8 cellular contexts compared by ENCODE assay signal in genomic region chr19:6218497-6219146, GRCh38.
DNase-seq lines count a peak whose midpoint lies in the region; ATAC-seq, FAIRE-seq and TF ChIP-seq lines count a peak whose summit lies in the region.

No MANE protein-coding gene starts in this region.

- FAIRE-seq in HTR-8/SVneo (lab: Jason Lieb, UNC) = peak; percentile 95

- DNase-seq in DMS53 treated with DMSO at 0.1 percent for 48 hours (lab: John Stamatoyannopoulos, UW; ENCODE audit: unreplicated experiment) = peak; percentile 48
- peak; percentile 93 for DNase-seq in HTR-8/SVneo (ENCODE audit: insufficient read length, low spot score)
- DNase-seq in SHP77 (lab: John Stamatoyannopoulos, UW) = peak; percentile 73 to 81
- DNase-seq in activated T-helper 9 cell treated with anti-CD3 and anti-CD28 coated beads, Interleukin-2, amount 50 U/mL, for 16 hours (ENCODE audit: low read depth) = peak; percentile 70
- peak in 1 of 2 donors; percentile 50 for DNase-seq in foreskin keratinocyte
- DNase-seq in omental fat pad (ENCODE audit: low spot score) = peak; percentile 97
- peak; percentile 86 for DNase-seq in thoracic aorta (ENCODE audit: low spot score)

- no peak overlapping the region for H3K4me3 ChIP-seq in thoracic aorta

- H3K27ac ChIP-seq in foreskin keratinocyte = no peak overlapping the region
- no peak overlapping the region for H3K27ac ChIP-seq in thoracic aorta

- ATAC-seq in foreskin keratinocyte (peak; percentile 47), omental fat pad (ENCODE audit: low FRiP score) (peak; percentile 43), thoracic aorta (ENCODE audit: insufficient number of reproducible peaks, low FRiP score, low read depth) (peak; percentile 54), GM21786 (IDR thresholded peaks at IDR 0.05; ENCODE audit: unreplicated experiment) (no peak)

- H3K4me1 ChIP-seq in foreskin keratinocyte (no peaks in the 10 kb centered on the region), thoracic aorta (ENCODE audit: control insufficient read depth in 1 of 2, low read depth in 2 of 2) (peaks cover 0 to 18% of the 10 kb centered on the region in 2 donors)

- H3K9me3 ChIP-seq in thoracic aorta = no peaks in the 10 kb centered on the region

- no peaks in the 10 kb centered on the region for H3K27me3 ChIP-seq in foreskin keratinocyte
- H3K27me3 ChIP-seq in thoracic aorta (replicated peaks; ENCODE audit: insufficient read depth) = no peaks in the 10 kb centered on the region

- peak; percentile 91 for TF ChIP-seq CTCF in foreskin keratinocyte (conservative IDR thresholded peaks at IDR 0.05)
- TF ChIP-seq CTCF in omental fat pad (IDR thresholded peaks at IDR 0.05) = peak in 2 of 3 donors; percentile 70 to 98
- peak; percentile 99 for TF ChIP-seq CTCF in thoracic aorta (IDR thresholded peaks at IDR 0.05)

- H3K36me3 ChIP-seq in thoracic aorta = peaks cover 23% of the 10 kb centered on the region
